Comparison of ENCODE assay signal across 39 cellular contexts in genomic region chr4:62231994-62232393, GRCh38.
"Had no signal": no experiment of that assay in that cellular context is flagged by ENCODE, and none has a peak within 500 bp of the region (broad histone marks: within the 10 kb centered on the region; RNA-seq: fewer than 3 reads in every experiment).

No MANE protein-coding gene starts in this region.

- H3K27ac ChIP-seq: adrenal gland, ascending aorta, body of pancreas, brain microvascular endothelial cell, breast epithelium, cardiac muscle cell had no signal

- DNase-seq: activated effector memory CD4-positive, alpha-beta T cell treated with anti-CD3 and anti-CD28 coated beads, Interleukin-2, amount 50 U/mL, for 16 hours; activated effector memory CD4-positive, alpha-beta T cell treated with Interleukin-2 at 50 U/mL for 16 hours; activated gamma-delta T cell; activated gamma-delta T cell treated with Interleukin-2 at 50 U/mL for 16 hours; activated naive CD4-positive, alpha-beta T cell; activated naive CD4-positive, alpha-beta T cell treated with anti-CD3 and anti-CD28 coated beads for 36 hours; activated naive CD4-positive, alpha-beta T cell treated with anti-CD3 and anti-CD28 coated beads, Interleukin-2, amount 10 ng/mL, durations not matched to agents 7 days and 5 days; activated naive CD4-positive, alpha-beta T cell treated with anti-CD3 and anti-CD28 coated beads, Interleukin-2, amount 50 U/mL, for 16 hours; activated naive CD4-positive, alpha-beta T cell treated with Interleukin-2 at 50 U/mL for 16 hours; activated naive CD8-positive, alpha-beta T cell treated with anti-CD3 and anti-CD28 coated beads for 36 hours; activated naive CD8-positive, alpha-beta T cell treated with anti-CD3 and anti-CD28 coated beads, Interleukin-2, amount 10 ng/mL, durations not matched to agents 7 days and 5 days; activated naive CD8-positive, alpha-beta T cell treated with anti-CD3 and anti-CD28 coated beads, Interleukin-2, amount 50 U/mL, for 24 hours; activated T-cell treated with anti-CD3 and anti-CD28 coated beads for 4 hours; activated T-cell treated with anti-CD3 and anti-CD28 coated beads, Interleukin-2, amount 50 U/mL, for 1 hour; activated T-cell treated with anti-CD3 and anti-CD28 coated beads, Interleukin-2, amount 50 U/mL, for 24 hours; activated T-cell treated with anti-CD3 and anti-CD28 coated beads, Interleukin-2, amount 50 U/mL, for 4 hours; activated T-cell treated with anti-CD3 and anti-CD28 coated beads, Interleukin-2, amount 50 U/mL, for 48 hours; activated T-cell treated with anti-CD3 and anti-CD28 coated beads, Interleukin-2, amount 50 U/mL, for 72 hours; adrenal gland; amniotic stem cell; amygdala; anterior cingulate cortex; aorta; body of pancreas; brain microvascular endothelial cell; caudate nucleus; central memory CD4-positive, alpha-beta T cell; cerebellar nuclear complex had no signal

- H3K36me3 ChIP-seq: adrenal gland, ascending aorta, brain microvascular endothelial cell, cardiac muscle cell had no signal

- H3K4me1 ChIP-seq: adrenal gland, ascending aorta, body of pancreas, breast epithelium had no signal

- ATAC-seq: activated naive CD4-positive, alpha-beta T cell treated with anti-CD3 and anti-CD28 coated beads, Interleukin-2, amount 50 U/mL, for 72 hours; activated naive CD8-positive, alpha-beta T cell treated with anti-CD3 and anti-CD28 coated beads, Interleukin-2, amount 50 U/mL, for 24 hours; activated T-cell treated with anti-CD3 and anti-CD28 coated beads, Interleukin-2, amount 50 U/mL, for 4 hours; activated T-cell treated with anti-CD3 and anti-CD28 coated beads, Interleukin-2, amount 50 U/mL, for 72 hours; activated T-helper 17 cell treated with anti-CD3 and anti-CD28 coated beads, Interleukin-2, amount 50 U/mL, for 72 hours; body of pancreas had no signal

- H3K9me3 ChIP-seq: adrenal gland, ascending aorta, body of pancreas, breast epithelium had no signal

- H3K4me3 ChIP-seq: adrenal gland, ascending aorta, body of pancreas, breast epithelium, cardiac muscle cell had no signal

- H3K27me3 Mint-ChIP-seq: activated naive CD4-positive, alpha-beta T cell treated with anti-CD3 and anti-CD28 coated beads, Interleukin-2, amount 10 ng/mL, durations not matched to agents 7 days and 5 days; activated naive CD4-positive, alpha-beta T cell treated with anti-CD3 and anti-CD28 coated beads, Interleukin-2, amount 50 U/mL, for 24 hours; activated naive CD8-positive, alpha-beta T cell; activated naive CD8-positive, alpha-beta T cell treated with anti-CD3 and anti-CD28 coated beads for 36 hours; activated naive CD8-positive, alpha-beta T cell treated with anti-CD3 and anti-CD28 coated beads, Interleukin-2, amount 10 ng/mL, durations not matched to agents 7 days and 5 days; activated naive CD8-positive, alpha-beta T cell treated with anti-CD3 and anti-CD28 coated beads, Interleukin-2, amount 50 U/mL, for 24 hours; activated T-cell treated with anti-CD3 and anti-CD28 coated beads, Interleukin-2, amount 50 U/mL, for 24 hours; activated T-helper 17 cell treated with anti-CD3 and anti-CD28 coated beads, Interleukin-2, amount 50 U/mL, for 72 hours; central memory CD8-positive, alpha-beta T cell had no signal

- H3K36me3 Mint-ChIP-seq: activated naive CD4-positive, alpha-beta T cell treated with anti-CD3 and anti-CD28 coated beads, Interleukin-2, amount 10 ng/mL, durations not matched to agents 7 days and 5 days; activated naive CD4-positive, alpha-beta T cell treated with anti-CD3 and anti-CD28 coated beads, Interleukin-2, amount 50 U/mL, for 24 hours; activated naive CD4-positive, alpha-beta T cell treated with anti-CD3 and anti-CD28 coated beads, Interleukin-2, amount 50 U/mL, for 72 hours; activated naive CD8-positive, alpha-beta T cell; activated naive CD8-positive, alpha-beta T cell treated with anti-CD3 and anti-CD28 coated beads for 36 hours; activated naive CD8-positive, alpha-beta T cell treated with anti-CD3 and anti-CD28 coated beads, Interleukin-2, amount 10 ng/mL, durations not matched to agents 7 days and 5 days; brain had no signal

- H3K4me3 Mint-ChIP-seq: activated naive CD4-positive, alpha-beta T cell treated with anti-CD3 and anti-CD28 coated beads for 36 hours; activated naive CD4-positive, alpha-beta T cell treated with anti-CD3 and anti-CD28 coated beads, Interleukin-2, amount 10 ng/mL, durations not matched to agents 7 days and 5 days; activated naive CD4-positive, alpha-beta T cell treated with anti-CD3 and anti-CD28 coated beads, Interleukin-2, amount 50 U/mL, for 24 hours; activated naive CD8-positive, alpha-beta T cell; activated naive CD8-positive, alpha-beta T cell treated with anti-CD3 and anti-CD28 coated beads for 36 hours; activated naive CD8-positive, alpha-beta T cell treated with anti-CD3 and anti-CD28 coated beads, Interleukin-2, amount 10 ng/mL, durations not matched to agents 7 days and 5 days; activated naive CD8-positive, alpha-beta T cell treated with anti-CD3 and anti-CD28 coated beads, Interleukin-2, amount 50 U/mL, for 24 hours; activated T-cell treated with anti-CD3 and anti-CD28 coated beads, Interleukin-2, amount 50 U/mL, for 24 hours; activated T-cell treated with anti-CD3 and anti-CD28 coated beads, Interleukin-2, amount 50 U/mL, for 4 hours; activated T-cell treated with anti-CD3 and anti-CD28 coated beads, Interleukin-2, amount 50 U/mL, for 72 hours; activated T-helper 1 cell treated with anti-CD3 and anti-CD28 coated beads, Interleukin-12 subunit alpha, Interleukin-12 subunit beta, Interleukin-2, Interleukin-4 antibody, amounts not matched to agents 30 ng/mL and 10 ng/mL and 1 ng/mL, durations not matched to agents 14 hours and 24 hours and 36 hours; activated T-helper 17 cell treated with anti-CD3 and anti-CD28 coated beads, Interleukin-2, amount 50 U/mL, for 72 hours; central memory CD8-positive, alpha-beta T cell had no signal

- H3K27ac Mint-ChIP-seq: activated naive CD4-positive, alpha-beta T cell treated with anti-CD3 and anti-CD28 coated beads for 36 hours; activated naive CD4-positive, alpha-beta T cell treated with anti-CD3 and anti-CD28 coated beads, Interleukin-2, amount 10 ng/mL, durations not matched to agents 7 days and 5 days; activated naive CD4-positive, alpha-beta T cell treated with anti-CD3 and anti-CD28 coated beads, Interleukin-2, amount 50 U/mL, for 24 hours; activated naive CD4-positive, alpha-beta T cell treated with anti-CD3 and anti-CD28 coated beads, Interleukin-2, amount 50 U/mL, for 72 hours; activated naive CD8-positive, alpha-beta T cell; activated naive CD8-positive, alpha-beta T cell treated with anti-CD3 and anti-CD28 coated beads for 36 hours; activated naive CD8-positive, alpha-beta T cell treated with anti-CD3 and anti-CD28 coated beads, Interleukin-2, amount 10 ng/mL, durations not matched to agents 7 days and 5 days; activated naive CD8-positive, alpha-beta T cell treated with anti-CD3 and anti-CD28 coated beads, Interleukin-2, amount 50 U/mL, for 24 hours; activated T-cell treated with anti-CD3 and anti-CD28 coated beads, Interleukin-2, amount 50 U/mL, for 24 hours; activated T-cell treated with anti-CD3 and anti-CD28 coated beads, Interleukin-2, amount 50 U/mL, for 72 hours; activated T-helper 1 cell treated with anti-CD3 and anti-CD28 coated beads, Interleukin-12 subunit alpha, Interleukin-12 subunit beta, Interleukin-2, Interleukin-4 antibody, amounts not matched to agents 30 ng/mL and 10 ng/mL and 1 ng/mL, durations not matched to agents 14 hours and 24 hours and 36 hours; activated T-helper 17 cell treated with anti-CD3 and anti-CD28 coated beads, Interleukin-2, amount 50 U/mL, for 72 hours; activated T-helper 2 cell treated with anti-CD3 and anti-CD28 coated beads, Interferon-gamma antibody, Interleukin-2, Interleukin-4, amounts not matched to agents 10 μg/mL and 5 μg/mL and 100 μg/mL, durations not matched to agents 14 hours and 24 hours and 36 hours had no signal

- H3K27me3 ChIP-seq: adrenal gland, ascending aorta, body of pancreas, brain microvascular endothelial cell, breast epithelium, cardiac muscle cell had no signal

- H3K4me1 Mint-ChIP-seq: activated naive CD4-positive, alpha-beta T cell treated with anti-CD3 and anti-CD28 coated beads, Interleukin-2, amount 10 ng/mL, durations not matched to agents 7 days and 5 days; activated naive CD4-positive, alpha-beta T cell treated with anti-CD3 and anti-CD28 coated beads, Interleukin-2, amount 50 U/mL, for 24 hours; activated naive CD8-positive, alpha-beta T cell treated with anti-CD3 and anti-CD28 coated beads for 36 hours; activated naive CD8-positive, alpha-beta T cell treated with anti-CD3 and anti-CD28 coated beads, Interleukin-2, amount 10 ng/mL, durations not matched to agents 7 days and 5 days; activated naive CD8-positive, alpha-beta T cell treated with anti-CD3 and anti-CD28 coated beads, Interleukin-2, amount 50 U/mL, for 24 hours; activated T-helper 17 cell treated with anti-CD3 and anti-CD28 coated beads, Interleukin-2, amount 50 U/mL, for 72 hours; central memory CD8-positive, alpha-beta T cell had no signal
